In the genomic region with DNA sequence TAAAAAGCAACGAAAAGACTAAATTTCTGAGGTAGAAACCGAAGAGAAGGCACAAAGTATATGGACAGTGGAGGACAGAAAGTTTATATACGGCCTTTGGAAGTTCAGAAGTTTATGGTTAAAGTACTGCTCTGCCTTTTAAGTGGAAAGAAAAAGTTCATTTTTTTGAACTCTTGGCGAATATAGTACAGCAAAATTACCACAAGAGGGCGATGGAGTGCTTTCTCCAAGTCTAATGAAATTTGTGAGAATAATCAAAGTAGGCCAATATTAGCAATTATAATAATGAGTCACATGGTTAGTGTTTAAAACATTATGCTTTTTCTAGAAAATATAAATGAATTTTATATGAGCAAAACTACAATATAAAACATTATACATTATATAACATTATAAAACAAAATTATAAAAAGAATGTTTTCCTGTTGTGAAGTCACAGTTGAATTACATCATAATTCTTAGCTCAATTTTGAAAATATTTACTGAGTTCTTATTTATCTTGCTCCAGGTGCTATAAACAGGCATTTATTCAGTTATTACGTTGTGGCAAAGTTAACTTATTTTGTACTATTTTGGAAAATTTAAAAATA, we compare ENCODE assay signal across 8 cellular contexts.
A peak's percentile ranks its signal among the peaks of the same experiment; 100 is the strongest.
DNase-seq lines count a peak whose midpoint lies in the region; ATAC-seq, FAIRE-seq and TF ChIP-seq lines count a peak whose summit lies in the region.

No MANE protein-coding gene starts in this region.

- no peaks in the 10 kb centered on the region for H3K4me1 ChIP-seq in CD4-positive, CD25-positive, alpha-beta regulatory T cell (ENCODE audit: control insufficient read depth, insufficient read depth, low read length, poor library complexity, severe bottlenecking)
- peaks cover 3 to 29% (median 18%) of the 10 kb centered on the region in 4 donors for H3K4me1 ChIP-seq in esophagus muscularis mucosa

- H3K4me3 ChIP-seq in CD4-positive, CD25-positive, alpha-beta regulatory T cell (ENCODE audit: low read depth, low read length): no peak overlapping the region
- no peak overlapping the region for H3K4me3 ChIP-seq in esophagus muscularis mucosa

- no peaks in the 10 kb centered on the region for H3K27me3 Mint-ChIP-seq in CD4-positive, CD25-positive, alpha-beta regulatory T cell
- H3K27me3 Mint-ChIP-seq in progenitor cell of endocrine pancreas: no peaks in the 10 kb centered on the region

- H3K27ac ChIP-seq in CD4-positive, CD25-positive, alpha-beta regulatory T cell (ENCODE audit: insufficient read depth, low read length, poor library complexity, severe bottlenecking): no peak overlapping the region
- no peak overlapping the region for H3K27ac ChIP-seq in esophagus muscularis mucosa (replicated peaks in 1 of 4)

- DNase-seq in CD4-positive, CD25-positive, alpha-beta regulatory T cell: peak; percentile 3 to 54 (median 36)
- peak; percentile 8 for DNase-seq in GM12892 (ENCODE audit: insufficient read length)
- peak; percentile 33 for DNase-seq in RPMI8226
- DNase-seq in esophagus muscularis mucosa (ENCODE audit: extremely low spot score): no peak
- no peak for DNase-seq in progenitor cell of endocrine pancreas (ENCODE audit: low spot score, unreplicated experiment)
- DNase-seq in HK-2 (ENCODE audit: unreplicated experiment): no peak
- DNase-seq in mesenteric fat pad (ENCODE audit: low spot score): no peak

- peaks cover 2% of the 10 kb centered on the region for H3K36me3 ChIP-seq in CD4-positive, CD25-positive, alpha-beta regulatory T cell (ENCODE audit: control insufficient read depth, insufficient read depth, low read length)
- peaks cover 0 to 46% (median 23%) of the 10 kb centered on the region in 4 donors for H3K36me3 ChIP-seq in esophagus muscularis mucosa

- H3K4me3 Mint-ChIP-seq in CD4-positive, CD25-positive, alpha-beta regulatory T cell: no peak overlapping the region
- H3K4me3 Mint-ChIP-seq in progenitor cell of endocrine pancreas (ENCODE audit: low read depth): no peak overlapping the region

- no peak for TF ChIP-seq EP300 in esophagus muscularis mucosa (IDR thresholded peaks at IDR 0.05)

- TF ChIP-seq POLR2A in GM12892 (IDR thresholded peaks at IDR 0.05; ENCODE audit: low read depth, low read length): no peak
- no peak for TF ChIP-seq POLR2A in esophagus muscularis mucosa (IDR thresholded peaks at IDR 0.05; ENCODE audit: low read depth)

- WGBS in esophagus muscularis mucosa: 26% methylated on average over 6 of the region's 6 CpGs

- no peaks in the 10 kb centered on the region for H3K9me3 ChIP-seq in CD4-positive, CD25-positive, alpha-beta regulatory T cell (ENCODE audit: control insufficient read depth in 2 of 2, low read length in 2 of 2)
- no peaks in the 10 kb centered on the region for H3K9me3 ChIP-seq in esophagus muscularis mucosa

- peaks cover 21% of the 10 kb centered on the region for H3K36me3 Mint-ChIP-seq in CD4-positive, CD25-positive, alpha-beta regulatory T cell
- H3K36me3 Mint-ChIP-seq in progenitor cell of endocrine pancreas (ENCODE audit: insufficient read depth): peaks cover 14% of the 10 kb centered on the region

- peaks cover 0 to 4% (median 0%) of the 10 kb centered on the region in 4 donors for H3K4me1 Mint-ChIP-seq in CD4-positive, CD25-positive, alpha-beta regulatory T cell
- H3K4me1 Mint-ChIP-seq in progenitor cell of endocrine pancreas (ENCODE audit: low read depth): peaks cover 10% of the 10 kb centered on the region

- no peaks in the 10 kb centered on the region for H3K9me3 Mint-ChIP-seq in CD4-positive, CD25-positive, alpha-beta regulatory T cell
- H3K9me3 Mint-ChIP-seq in progenitor cell of endocrine pancreas (ENCODE audit: low read depth): peaks cover 3% of the 10 kb centered on the region

- intact Hi-C loops in esophagus muscularis mucosa (cut with DNase I): loop anchor here (5.0 to 10.0 kb wide), 3 partner anchors 133 to 503 kb away; partner anchors contain the start of gene BMPR1B

- peak; percentile 78 for FAIRE-seq in GM12892 (lab: Jason Lieb, UNC)

- TF ChIP-seq CTCF in esophagus muscularis mucosa (IDR thresholded peaks at IDR 0.05): peak; percentile 67 to 85 (median 81)
- peak; percentile 92 for TF ChIP-seq CTCF in progenitor cell of endocrine pancreas (IDR thresholded peaks at IDR 0.05; ENCODE audit: unreplicated experiment)

- no peaks in the 10 kb centered on the region for H3K27me3 ChIP-seq in CD4-positive, CD25-positive, alpha-beta regulatory T cell (ENCODE audit: control insufficient read depth, insufficient read depth, low read length)
- no peaks in the 10 kb centered on the region for H3K27me3 ChIP-seq in esophagus muscularis mucosa

- no peak for ATAC-seq in CD4-positive, CD25-positive, alpha-beta regulatory T cell (ENCODE audit: low read depth in 2 of 2)
- peak; percentile 44 for ATAC-seq in HG03108 (IDR thresholded peaks at IDR 0.05; ENCODE audit: unreplicated experiment)

- no peak overlapping the region for H3K27ac Mint-ChIP-seq in CD4-positive, CD25-positive, alpha-beta regulatory T cell
- H3K27ac Mint-ChIP-seq in progenitor cell of endocrine pancreas: no peak overlapping the region

Comparison
In these comparisons a context has a peak if more than half of its experiments do, and no peak if none do; other contexts are left out.
1. DNase-seq: peak in CD4-positive, CD25-positive, alpha-beta regulatory T cell (3 of 3), GM12892 (single experiment) and RPMI8226 (single experiment); none in esophagus muscularis mucosa (single experiment), progenitor cell of endocrine pancreas (single experiment), HK-2 (single experiment) and mesenteric fat pad (single experiment).